In the genomic region with DNA sequence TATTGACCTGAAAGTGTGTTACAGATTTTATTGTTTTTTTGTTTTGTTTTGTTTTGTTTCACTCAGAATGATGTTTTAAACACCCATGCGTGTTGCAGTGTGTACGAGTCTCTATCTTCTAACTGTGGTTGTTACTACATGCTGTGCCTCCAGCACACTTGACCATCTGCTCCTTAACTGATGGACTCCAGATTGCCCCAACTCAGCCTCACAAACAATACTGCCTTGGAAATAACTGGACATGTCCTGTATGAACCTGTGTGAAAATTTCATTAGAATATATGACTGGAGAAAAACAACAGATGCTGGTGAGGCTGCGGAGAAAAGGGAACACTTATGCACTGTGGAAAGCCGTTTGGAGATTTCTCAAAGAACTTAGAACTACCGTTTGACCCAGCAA, we compare ENCODE assay signal across 28 cellular contexts.
"Had no signal": no experiment of that assay in that cellular context is flagged by ENCODE, and none has a peak within 500 bp of the region (broad histone marks: within the 10 kb centered on the region; RNA-seq: fewer than 3 reads in every experiment).

No MANE protein-coding gene starts in this region.

- DNase-seq: hypothalamus; immature natural killer cell; kidney; left ventricle myocardium inferior; mesendoderm; naive B cell; natural killer cell; nephron progenitor cell; occipital lobe; ovary; right cardiac atrium; stimulated activated CD4-positive, alpha-beta T cell treated with anti-CD3 and anti-CD28 coated beads, Interleukin-12 subunit alpha, Interleukin-12 subunit beta, amount 100 ng/mL, for 4 hours; stimulated activated CD4-positive, alpha-beta T cell treated with anti-CD3 and anti-CD28 coated beads, Interleukin-15, amount 100 ng/mL, for 24 hours; stimulated activated CD4-positive, alpha-beta T cell treated with anti-CD3 and anti-CD28 coated beads, Interleukin-2, amount 100 ng/mL, for 24 hours; stimulated activated CD4-positive, alpha-beta T cell treated with anti-CD3 and anti-CD28 coated beads, Interleukin-4, amount 100 ng/mL, for 1 hour; stimulated activated naive B cell treated with anti-CD40 and anti-IgM and Interleukin-4, amounts not matched to agents 10 μg/mL and 1 μg/mL and 100 μg/mL, for 72 hours; stimulated activated naive CD8-positive, alpha-beta T cell treated with anti-CD3 and anti-CD28 coated beads, Interleukin-15, Interleukin-2, amounts not matched to agents 100 U/mL and 50 U/mL, for 24 hours; stomach; testis; thyroid gland; transverse colon; upper lobe of right lung had no signal

- H3K36me3 ChIP-seq: left ventricle myocardium inferior, neural progenitor cell, neutrophil, ovary, stomach, thyroid gland, transverse colon, upper lobe of right lung had no signal

- H3K4me2 ChIP-seq: neural progenitor cell had no signal

- H3K9me3 ChIP-seq: left ventricle myocardium inferior, neutrophil, ovary, stomach, testis, thyroid gland, transverse colon, upper lobe of right lung had no signal

- H3K27ac ChIP-seq: left ventricle myocardium inferior, neural progenitor cell, neutrophil, ovary, skin epidermis, stomach, testis, thyroid gland, transverse colon, upper lobe of right lung had no signal

- H2AFZ ChIP-seq: neural progenitor cell had no signal

- FAIRE-seq: islet of Langerhans, kidney, urothelium cell line had no signal

- H3K4me1 ChIP-seq: left ventricle myocardium inferior, neural progenitor cell, thyroid gland, upper lobe of right lung had no signal

- H3K9ac ChIP-seq: neural progenitor cell had no signal

- H3K4me3 ChIP-seq: left ventricle myocardium inferior, lung, neural progenitor cell, ovary, skin epidermis, stomach, testis, thyroid gland, transverse colon, upper lobe of right lung had no signal

- H3K27me3 ChIP-seq: neural progenitor cell, neutrophil, ovary, testis, thyroid gland, upper lobe of right lung had no signal
